In the genomic region with DNA sequence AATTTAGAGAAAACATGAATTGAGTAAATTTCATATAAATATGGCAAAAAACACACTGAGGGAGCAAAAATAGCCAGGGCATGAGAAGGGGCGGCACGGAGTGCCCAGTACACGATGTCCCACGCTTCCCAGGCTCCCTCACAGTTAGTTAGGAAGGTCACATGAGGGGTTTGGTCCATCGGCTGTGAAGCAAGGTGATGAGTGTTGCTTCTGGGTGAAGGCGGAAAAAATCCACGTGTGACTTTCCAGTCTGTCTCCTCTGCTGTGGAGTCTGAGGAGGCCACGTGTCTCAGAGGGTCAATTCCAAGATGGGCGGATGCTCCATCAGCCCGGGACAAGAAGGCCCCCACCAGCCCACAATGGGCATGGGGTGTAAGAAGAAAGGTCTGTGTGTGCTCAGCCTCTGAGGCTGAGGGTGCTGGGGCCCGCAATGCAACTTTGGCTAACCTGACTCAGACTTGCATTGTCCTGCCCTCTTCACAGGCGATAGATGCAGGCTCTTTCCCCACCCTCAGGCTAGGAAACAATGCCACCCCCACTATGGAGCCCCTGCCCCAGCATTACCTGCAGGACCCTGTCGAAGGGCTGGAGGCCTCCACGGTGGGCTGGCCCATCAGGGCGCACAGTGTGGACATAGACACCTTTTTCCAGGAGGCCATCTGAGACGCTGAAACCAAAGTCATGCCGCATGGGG, we compare ENCODE assay signal across 1 cellular context.
A peak's percentile ranks its signal among the peaks of the same experiment; 100 is the strongest.
TF ChIP-seq lines count a peak whose summit lies in the region.

No MANE protein-coding gene starts in this region.

TF ChIP-seq in HepG2, 621 proteins besides CTCF, POLR2A, EP300 and RAD21:
- TF ChIP-seq, protein P1, sequence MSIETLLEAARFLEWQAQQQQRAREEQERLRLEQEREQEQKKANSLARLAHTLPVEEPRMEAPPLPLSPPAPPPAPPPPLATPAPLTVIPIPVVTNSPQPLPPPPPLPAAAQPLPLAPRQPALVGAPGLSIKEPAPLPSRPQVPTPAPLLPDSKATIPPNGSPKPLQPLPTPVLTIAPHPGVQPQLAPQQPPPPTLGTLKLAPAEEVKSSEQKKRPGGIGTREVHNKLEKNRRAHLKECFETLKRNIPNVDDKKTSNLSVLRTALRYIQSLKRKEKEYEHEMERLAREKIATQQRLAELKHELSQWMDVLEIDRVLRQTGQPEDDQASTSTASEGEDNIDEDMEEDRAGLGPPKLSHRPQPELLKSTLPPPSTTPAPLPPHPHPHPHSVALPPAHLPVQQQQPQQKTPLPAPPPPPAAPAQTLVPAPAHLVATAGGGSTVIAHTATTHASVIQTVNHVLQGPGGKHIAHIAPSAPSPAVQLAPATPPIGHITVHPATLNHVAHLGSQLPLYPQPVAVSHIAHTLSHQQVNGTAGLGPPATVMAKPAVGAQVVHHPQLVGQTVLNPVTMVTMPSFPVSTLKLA (IDR thresholded peaks at IDR 0.05) = peak; percentile 51
- TF ChIP-seq, protein P2, sequence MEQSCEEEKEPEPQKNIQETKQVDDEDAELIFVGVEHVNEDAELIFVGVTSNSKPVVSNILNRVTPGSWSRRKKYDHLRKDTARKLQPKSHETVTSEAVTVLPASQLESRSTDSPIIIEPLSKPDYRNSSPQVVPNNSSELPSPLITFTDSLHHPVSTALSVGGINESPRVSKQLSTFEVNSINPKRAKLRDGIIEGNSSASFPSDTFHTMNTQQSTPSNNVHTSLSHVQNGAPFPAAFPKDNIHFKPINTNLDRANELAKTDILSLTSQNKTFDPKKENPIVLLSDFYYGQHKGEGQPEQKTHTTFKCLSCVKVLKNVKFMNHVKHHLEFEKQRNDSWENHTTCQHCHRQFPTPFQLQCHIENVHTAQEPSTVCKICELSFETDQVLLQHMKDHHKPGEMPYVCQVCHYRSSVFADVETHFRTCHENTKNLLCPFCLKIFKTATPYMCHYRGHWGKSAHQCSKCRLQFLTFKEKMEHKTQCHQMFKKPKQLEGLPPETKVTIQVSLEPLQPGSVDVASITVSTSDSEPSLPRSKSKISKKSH (CRISPR knock-in tag; IDR thresholded peaks at IDR 0.05; ENCODE audit: borderline replicate concordance) = no peak
TF ChIP-seq in HepG2: peak in this region for 1.
